Comparison of ENCODE assay signal across 8 cellular contexts in the genomic region with DNA sequence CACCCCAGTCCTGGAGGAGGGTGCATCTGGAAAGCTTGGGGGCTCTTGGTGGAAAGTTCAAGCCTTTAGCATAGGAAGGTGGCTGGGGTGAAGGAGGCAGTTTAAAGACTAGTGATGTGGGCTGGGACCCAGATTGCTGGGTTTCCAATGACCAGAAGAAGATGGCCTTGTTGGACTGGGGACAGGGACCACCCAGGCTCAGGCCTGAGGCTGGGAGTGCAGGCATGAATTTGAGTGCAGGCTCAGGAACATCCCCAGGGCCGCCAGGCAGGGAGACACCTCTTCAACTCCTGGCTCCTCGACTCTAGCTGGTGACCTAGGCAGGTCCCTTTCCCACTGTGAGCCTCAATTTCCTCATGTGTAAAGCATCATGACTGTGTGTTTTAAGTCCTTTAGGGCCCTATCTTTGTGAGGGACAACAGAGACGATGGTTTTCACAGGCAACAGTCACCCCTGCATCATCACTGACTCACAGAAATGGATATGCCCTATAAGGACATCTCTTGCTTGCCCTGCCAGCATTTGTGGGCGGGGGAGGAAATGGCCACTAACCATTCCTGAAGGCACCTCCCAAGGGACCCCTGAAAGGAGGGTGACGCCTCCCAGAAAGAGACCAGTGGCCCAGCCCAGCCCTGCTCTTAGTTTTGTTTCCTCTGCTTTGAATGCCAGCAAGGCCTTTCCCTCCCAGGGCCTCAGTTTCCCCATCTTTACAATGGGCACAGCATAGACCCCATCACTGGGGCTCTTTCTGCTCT. TPM values are rescaled to one million over a fixed set of nuclear protein-coding genes. Genes with fewer than 3 reads are reported as not detected.
DNase-seq lines count a peak whose midpoint lies in the region; ATAC-seq and TF ChIP-seq lines count a peak whose summit lies in the region.

No MANE protein-coding gene starts in this region.

- no peaks in the 10 kb centered on the region for H3K27me3 Mint-ChIP-seq in activated T-helper 17 cell treated with anti-CD3 and anti-CD28 coated beads, Interleukin-2, amount 50 U/mL, for 72 hours

- in situ Hi-C loops in GM18951 (cut with MboI; ENCODE audit: low sequenced_read_pairs, unreplicated experiment), result no loop called here

- H3K9me2 ChIP-seq in hepatocyte (replicated peaks; ENCODE audit: insufficient read depth), result no peaks in the 10 kb centered on the region

- no peak overlapping the region for H3K4me3 ChIP-seq in right atrium auricular region
- H3K4me3 ChIP-seq in stomach, result no peak overlapping the region
- H3K4me3 ChIP-seq in hepatocyte, result no peak overlapping the region

- H3K27me3 ChIP-seq in right atrium auricular region (no peaks in the 10 kb centered on the region), stomach (no peaks in the 10 kb centered on the region), hepatocyte (no peaks in the 10 kb centered on the region)

- ATAC-seq in HG03565 (IDR thresholded peaks at IDR 0.05; ENCODE audit: unreplicated experiment), result peak; percentile 32
- peak; percentile 89 for ATAC-seq in activated T-helper 17 cell treated with anti-CD3 and anti-CD28 coated beads, Interleukin-2, amount 50 U/mL, for 72 hours (replicated peaks)
- ATAC-seq in GM21515 (IDR thresholded peaks at IDR 0.05; ENCODE audit: unreplicated experiment), result no peak

- H3K36me3 ChIP-seq in right atrium auricular region (no peaks in the 10 kb centered on the region), stomach (peaks cover 0 to 24% (median 11%) of the 10 kb centered on the region in 4 donors), hepatocyte (replicated peaks; ENCODE audit: insufficient read depth, low read depth) (no peaks in the 10 kb centered on the region)

- no peaks in the 10 kb centered on the region for H3K9me3 ChIP-seq in right atrium auricular region
- no peaks in the 10 kb centered on the region for H3K9me3 ChIP-seq in stomach
- no peaks in the 10 kb centered on the region for H3K9me3 ChIP-seq in hepatocyte (ENCODE audit: low read depth)

- no peaks in the 10 kb centered on the region for H3K79me2 ChIP-seq in hepatocyte

- peaks cover 57% of the 10 kb centered on the region for H3K4me1 Mint-ChIP-seq in activated T-helper 17 cell treated with anti-CD3 and anti-CD28 coated beads, Interleukin-2, amount 50 U/mL, for 72 hours

- H3K4me3 Mint-ChIP-seq in activated T-helper 17 cell treated with anti-CD3 and anti-CD28 coated beads, Interleukin-2, amount 50 U/mL, for 72 hours, result peak overlapping the region; percentile 90

- DNase-seq in right atrium auricular region (ENCODE audit: low spot score), result peak; percentile 88
- DNase-seq in stomach, result peak; percentile 43
- no peak for DNase-seq in SW480 (ENCODE audit: low spot score)
- DNase-seq in hepatocyte (ENCODE audit: low spot score), result no peak

- intact Hi-C loops in stomach (cut with DNase I; ENCODE audit: low total_unique reads), result no loop called here

- peak overlapping the region; percentile 82 to 85 for H3K27ac ChIP-seq in right atrium auricular region
- H3K27ac ChIP-seq in stomach, result peak overlapping the region; percentile 37 to 81 (median 67)
- no peak overlapping the region for H3K27ac ChIP-seq in hepatocyte

- no peak for TF ChIP-seq EP300 in stomach (IDR thresholded peaks at IDR 0.05)

- H3K36me3 Mint-ChIP-seq in activated T-helper 17 cell treated with anti-CD3 and anti-CD28 coated beads, Interleukin-2, amount 50 U/mL, for 72 hours (ENCODE audit: low read depth), result peaks cover 63% of the 10 kb centered on the region

- H2AFZ ChIP-seq in hepatocyte, result no peak overlapping the region

- TF ChIP-seq CTCF in right atrium auricular region (IDR thresholded peaks at IDR 0.05), result no peak
- TF ChIP-seq CTCF in stomach (IDR thresholded peaks at IDR 0.05), result no peak
- no peak for TF ChIP-seq CTCF in hepatocyte (IDR thresholded peaks at IDR 0.05; ENCODE audit: poor library complexity)

- H4K20me1 ChIP-seq in hepatocyte (ENCODE audit: insufficient read depth, poor library complexity, severe bottlenecking), result no peaks in the 10 kb centered on the region

- H3K27ac Mint-ChIP-seq in activated T-helper 17 cell treated with anti-CD3 and anti-CD28 coated beads, Interleukin-2, amount 50 U/mL, for 72 hours, result peak overlapping the region; percentile 96

- H3K4me1 ChIP-seq in right atrium auricular region, result peaks cover 0 to 23% of the 10 kb centered on the region in 2 donors
- H3K4me1 ChIP-seq in stomach, result peaks cover 5 to 38% (median 16%) of the 10 kb centered on the region in 4 donors
- no peaks in the 10 kb centered on the region for H3K4me1 ChIP-seq in hepatocyte (ENCODE audit: insufficient read depth)

- H3K4me2 ChIP-seq in hepatocyte, result no peak overlapping the region

- TF ChIP-seq POLR2A in GM18951 (IDR thresholded peaks at IDR 0.05; ENCODE audit: extremely low read depth, insufficient read depth, insufficient read length) (peak; percentile 11), stomach (IDR thresholded peaks at IDR 0.05) (no peak)

- WGBS in stomach, 5 donors, result 49 to 76% (median 68%) methylated on average over 3 to 5 of the region's 5 CpGs
- 85% methylated on average over 5 of the region's 5 CpGs for WGBS in hepatocyte (ENCODE audit: low lambda C conversion rate, missing lambda C conversion rate)

- no peaks in the 10 kb centered on the region for H3K9me3 Mint-ChIP-seq in activated T-helper 17 cell treated with anti-CD3 and anti-CD28 coated beads, Interleukin-2, amount 50 U/mL, for 72 hours

RNA-seq across cellular contexts. Expression of gene NLRC5, which starts 11.1 kb away (rescaled TPM):
- total RNA-seq in activated T-helper 17 cell treated with anti-CD3 and anti-CD28 coated beads, Interleukin-2, amount 50 U/mL, for 72 hours, result 100 to 1,000 TPM; 182 to 219 TPM
- total RNA-seq in right atrium auricular region (1 to 10 TPM; 8.0 to 9.7 TPM), stomach (100 to 1,000 TPM in 1 of 5 donors, 10 to 100 TPM in 4; 12.5 to 265 (median 40.2) TPM), hepatocyte (1.3 and 6.4 TPM in 2 replicates)
- polyA plus RNA-seq in stomach (10 to 100 TPM; 11.7 to 24.5 (median 14.2) TPM), hepatocyte (4.5 and 7.0 TPM in 2 replicates)

RNA-seq across cellular contexts. Expression of gene CETP, which starts 38.7 kb away (rescaled TPM):
- total RNA-seq in activated T-helper 17 cell treated with anti-CD3 and anti-CD28 coated beads, Interleukin-2, amount 50 U/mL, for 72 hours, result not detected
- not detected for total RNA-seq in right atrium auricular region
- 1 to 10 TPM in 1 of 5 donors, not detected in 4; 2.9 TPM for total RNA-seq in stomach
- polyA plus RNA-seq in stomach, result under 1 TPM; 0.18 to 0.46 (median 0.19) TPM
- total RNA-seq in hepatocyte, result not detected in 2 replicates
- not detected in 2 replicates for polyA plus RNA-seq in hepatocyte

Comparison
In these comparisons a context has a peak if more than half of its experiments do, and no peak if none do; other contexts are left out.
1. DNase-seq: peak in right atrium auricular region (single experiment) and stomach (single experiment); none in SW480 (single experiment) and hepatocyte (single experiment).